In genomic region chr19:38276942-38277517, GRCh38 we compare ENCODE assay signal across 1 cellular context.
TF ChIP-seq lines count a peak whose summit lies in the region.

No MANE protein-coding gene starts in this region.

TF ChIP-seq in GM23338, 12 proteins besides CTCF, POLR2A, EP300 and RAD21 (continued from another document):
- TF ChIP-seq ZNF462 (CRISPR knock-in tag; IDR thresholded peaks at IDR 0.05) (no peak), REST (IDR thresholded peaks at IDR 0.05; ENCODE audit: unreplicated experiment) (no peak), NANOG (IDR thresholded peaks at IDR 0.05; ENCODE audit: borderline replicate concordance) (no peak), ETS1 (IDR thresholded peaks at IDR 0.05) (no peak), JUNB (IDR thresholded peaks at IDR 0.05; ENCODE audit: unreplicated experiment) (no peak), EZH2phosphoT487 (IDR thresholded peaks at IDR 0.05; ENCODE audit: unreplicated experiment) (no peak), POLR2AphosphoS5 (IDR thresholded peaks at IDR 0.05; ENCODE audit: low read depth) (no peak), ZNF114 (CRISPR knock-in tag; IDR thresholded peaks at IDR 0.05) (no peak), EZH2 (IDR thresholded peaks at IDR 0.05; ENCODE audit: low read depth, unreplicated experiment) (no peak), STAT1 (IDR thresholded peaks at IDR 0.05; ENCODE audit: unreplicated experiment) (no peak)
